In genomic region chr4:23036503-23036902, GRCh38 we compare ENCODE assay signal across 23 cellular contexts.
"Had no signal": no experiment of that assay in that cellular context is flagged by ENCODE, and none has a peak within 500 bp of the region (broad histone marks: within the 10 kb centered on the region; RNA-seq: fewer than 3 reads in every experiment).

No MANE protein-coding gene starts in this region.

- H3K36me3 Mint-ChIP-seq: activated naive CD4-positive, alpha-beta T cell treated with anti-CD3 and anti-CD28 coated beads, Interleukin-2, amount 50 U/mL, for 24 hours had no signal

- H3K9me3 Mint-ChIP-seq: activated T-helper 1 cell treated with anti-CD3 and anti-CD28 coated beads, Interleukin-12 subunit alpha, Interleukin-12 subunit beta, Interleukin-2, Interleukin-4 antibody, amounts not matched to agents 30 ng/mL and 10 ng/mL and 1 ng/mL, durations not matched to agents 14 hours and 24 hours and 36 hours; T-helper 1 cell treated with Interleukin-12 subunit alpha and Interleukin-12 subunit beta and Interleukin-4 antibody, amounts not matched to agents 30 μg/mL and 1 μg/mL, for 36 hours had no signal

- H3K4me3 Mint-ChIP-seq: activated CD8-positive, alpha-beta T cell treated with anti-CD3 and anti-CD28 coated beads, Interleukin-2, amount 10 ng/mL, durations not matched to agents 7 days and 5 days; activated naive CD4-positive, alpha-beta T cell treated with anti-CD3 and anti-CD28 coated beads, Interleukin-2, amount 50 U/mL, for 24 hours; activated T-cell treated with anti-CD3 and anti-CD28 coated beads, Interleukin-2, amount 50 U/mL, for 24 hours; activated T-helper 1 cell treated with anti-CD3 and anti-CD28 coated beads, Interleukin-12 subunit alpha, Interleukin-12 subunit beta, Interleukin-2, Interleukin-4 antibody, amounts not matched to agents 30 ng/mL and 10 ng/mL and 1 ng/mL, durations not matched to agents 14 hours and 24 hours and 36 hours; T-helper 1 cell treated with Interleukin-12 subunit alpha and Interleukin-12 subunit beta and Interleukin-4 antibody, amounts not matched to agents 30 μg/mL and 1 μg/mL, for 36 hours had no signal

- H3K4me3 ChIP-seq: body of pancreas, K562, Peyer's patch, SJSA1 had no signal

- H3K27ac Mint-ChIP-seq: activated CD8-positive, alpha-beta T cell treated with anti-CD3 and anti-CD28 coated beads, Interleukin-2, amount 10 ng/mL, durations not matched to agents 7 days and 5 days; activated naive CD4-positive, alpha-beta T cell treated with anti-CD3 and anti-CD28 coated beads, Interleukin-2, amount 50 U/mL, for 24 hours; activated T-cell treated with anti-CD3 and anti-CD28 coated beads, Interleukin-2, amount 50 U/mL, for 24 hours; activated T-helper 1 cell treated with anti-CD3 and anti-CD28 coated beads, Interleukin-12 subunit alpha, Interleukin-12 subunit beta, Interleukin-2, Interleukin-4 antibody, amounts not matched to agents 30 ng/mL and 10 ng/mL and 1 ng/mL, durations not matched to agents 14 hours and 24 hours and 36 hours; T-helper 1 cell treated with Interleukin-12 subunit alpha and Interleukin-12 subunit beta and Interleukin-4 antibody, amounts not matched to agents 30 μg/mL and 1 μg/mL, for 36 hours had no signal

- DNase-seq: activated CD4-positive, alpha-beta T cell treated with anti-CD3 and anti-CD28 coated beads for 4 hours; activated CD8-positive, alpha-beta T cell treated with anti-CD3 and anti-CD28 coated beads, Interleukin-2, amount 10 ng/mL, durations not matched to agents 7 days and 5 days; activated effector memory CD4-positive, alpha-beta T cell treated with Interleukin-2 at 50 U/mL for 16 hours; activated naive CD4-positive, alpha-beta T cell; activated T-cell treated with anti-CD3 and anti-CD28 coated beads, Interleukin-2, amount 50 U/mL, for 24 hours; aorta; body of pancreas; Karpas-422; NCI-H1105 treated with DMSO at 0.1 percent for 48 hours; NCI-H146; NCI-H187 treated with DMSO at 0.1 percent for 48 hours; NCI-H2081 treated with DMSO at 0.1 percent for 48 hours; NCI-H2227 treated with DMSO at 0.1 percent for 48 hours; NCI-H510A; NCI-H526 treated with DMSO at 0.1 percent for 48 hours; NCI-H82; Peyer's patch; Right ventricle myocardium superior had no signal

- H3K27me3 Mint-ChIP-seq: activated naive CD4-positive, alpha-beta T cell treated with anti-CD3 and anti-CD28 coated beads, Interleukin-2, amount 50 U/mL, for 24 hours; activated T-cell treated with anti-CD3 and anti-CD28 coated beads, Interleukin-2, amount 50 U/mL, for 24 hours had no signal

- H3K4me1 Mint-ChIP-seq: activated naive CD4-positive, alpha-beta T cell treated with anti-CD3 and anti-CD28 coated beads, Interleukin-2, amount 50 U/mL, for 24 hours had no signal
